12 cellular contexts compared by ENCODE assay signal in genomic region chr14:65357091-65357490, GRCh38. TPM values are rescaled to one million over a fixed set of nuclear protein-coding genes. Genes with fewer than 3 reads are reported as not detected.
A peak's percentile ranks its signal among the peaks of the same experiment; 100 is the strongest.
DNase-seq lines count a peak whose midpoint lies in the region; ATAC-seq and TF ChIP-seq lines count a peak whose summit lies in the region.
"Had no signal": no experiment of that assay in that cellular context is flagged by ENCODE, and none has a peak within 500 bp of the region (broad histone marks: within the 10 kb centered on the region; RNA-seq: fewer than 3 reads in every experiment).

No MANE protein-coding gene starts in this region.

- H3K9me2 ChIP-seq in OCI-LY7 (ENCODE audit: insufficient read depth, low read length), result no peaks in the 10 kb centered on the region

- peak overlapping the region; percentile 67 for H3K4me2 ChIP-seq in OCI-LY7 (ENCODE audit: low read length)

- H3K27ac ChIP-seq in OCI-LY7 (ENCODE audit: low read depth, low read length, poor library complexity, severe bottlenecking), result peak overlapping the region; percentile 97

- no peaks in the 10 kb centered on the region for H3K36me3 ChIP-seq in OCI-LY7 (ENCODE audit: insufficient read depth, low read length)

- peak overlapping the region; percentile 40; the same call in 1 of the 2 replicates for H2AFZ ChIP-seq in OCI-LY7 (ENCODE audit: low read length)

- intact Hi-C loops in OCI-LY7 (cut with micrococcal nuclease; ENCODE audit: unreplicated experiment) (no loop called here), left ventricle myocardium superior (cut with micrococcal nuclease) (no loop called here)

- CTCF ChIA-PET in OCI-LY7 (lab: Charles Lee; ENCODE audit: unreplicated experiment), result no interaction called here

- ATAC-seq in GM19351 (IDR thresholded peaks at IDR 0.05; ENCODE audit: unreplicated experiment) (peak; percentile 34), left ventricle myocardium superior (peak; percentile 87), HG03457 (IDR thresholded peaks at IDR 0.05; ENCODE audit: unreplicated experiment) (no peak)

- BruUV-seq in OCI-LY7 (replicated peaks; lab: Mats Ljungman, UMichigan), result no TSS peak

- DNase-seq in AG10803 (ENCODE audit: low read depth) (peak; percentile 24), OCI-LY7 (ENCODE audit: low spot score) (peak; percentile 80), left ventricle myocardium superior (peak; percentile 42), NOMO-1 (lab: John Stamatoyannopoulos, UW; ENCODE audit: unreplicated experiment in 2 of 2) (no peak), epidermal melanocyte (ENCODE audit: insufficient read length, low spot score) (no peak), foreskin fibroblast (no peak)
- DNase-seq: activated CD4-positive, alpha-beta T cell treated with anti-CD3 and anti-CD28 coated beads for 1 hour; effector CD8-positive, alpha-beta T cell; KBM-7; SHP77 had no signal

- TF ChIP-seq CTCF in AG10803 (conservative IDR thresholded peaks at IDR 0.05; ENCODE audit: low read length), result no peak
- TF ChIP-seq CTCF in OCI-LY7 (conservative IDR thresholded peaks at IDR 0.05; ENCODE audit: low read length), result no peak
- no peak for TF ChIP-seq CTCF in foreskin fibroblast (IDR thresholded peaks at IDR 0.05; ENCODE audit: low read depth, low read length)

- H3K4me3 ChIP-seq in AG10803 (ENCODE audit: low read length) (no peak overlapping the region), OCI-LY7 (ENCODE audit: low read depth, low read length, poor library complexity, severe bottlenecking) (peak overlapping the region; percentile 38), foreskin fibroblast (ENCODE audit: low read depth in 1 of 2, low read length in 2 of 2) (no peak overlapping the region)

- POLR2A ChIA-PET in OCI-LY7 (lab: Charles Lee), result interaction anchor here (0.8 to 4.6 kb wide), 8 partner anchors 13 to 70 kb away, joined by 3 to 29 read pairs (median 5); no protein-coding TSS in a partner anchor

- no peaks in the 10 kb centered on the region for H3K9me3 ChIP-seq in OCI-LY7 (ENCODE audit: low read length)

- H4K20me1 ChIP-seq in OCI-LY7 (ENCODE audit: insufficient read depth, low read length), result no peaks in the 10 kb centered on the region

- peaks cover 91% of the 10 kb centered on the region for H3K4me1 ChIP-seq in OCI-LY7 (ENCODE audit: insufficient read depth, low read length, poor library complexity, severe bottlenecking)

- no peaks in the 10 kb centered on the region; the same call in 1 of the 2 replicates for H3K79me2 ChIP-seq in OCI-LY7 (ENCODE audit: insufficient read depth, low read depth, low read length)

RNA-seq across cellular contexts. Expression of gene FUT8, which starts 55.4 kb away (rescaled TPM):
- 90.3 and 128 TPM in 2 replicates for total RNA-seq in OCI-LY7 (2014; rRNA removed; shearing (Covaris generic))
- total RNA-seq in OCI-LY7 (2022) (157 and 174 TPM in 2 replicates), left ventricle myocardium superior (11.5 TPM)

Comparison
In these comparisons a context has a peak if more than half of its experiments do, and no peak if none do; other contexts are left out.
1. DNase-seq: peak in AG10803 (single experiment), OCI-LY7 (single experiment) and left ventricle myocardium superior (single experiment); none in NOMO-1 (0 of 2), epidermal melanocyte (single experiment) and foreskin fibroblast (0 of 2).